15 cellular contexts compared by ENCODE assay signal in the genomic region with DNA sequence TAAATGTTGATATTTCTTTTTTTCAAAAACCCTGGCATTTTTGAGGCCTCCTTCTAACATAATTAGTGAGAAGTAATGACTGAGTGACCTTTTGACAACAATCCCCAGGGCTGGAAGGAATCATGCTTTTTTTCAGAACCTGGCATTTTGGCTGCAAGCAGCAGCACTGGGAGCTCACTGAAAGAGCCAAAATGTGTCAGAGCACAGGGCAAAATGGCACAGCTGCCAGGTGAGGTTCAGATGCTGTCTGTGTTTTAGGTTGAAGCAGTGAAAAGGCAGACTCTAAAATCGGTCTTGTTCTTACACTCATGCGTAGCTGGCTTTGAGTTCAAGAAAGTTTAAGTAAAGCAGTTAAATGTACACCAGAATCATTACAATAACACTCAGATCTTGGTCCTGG.
DNase-seq lines count a peak whose midpoint lies in the region; ATAC-seq, FAIRE-seq and TF ChIP-seq lines count a peak whose summit lies in the region.
"Had no signal": no experiment of that assay in that cellular context is flagged by ENCODE, and none has a peak within 500 bp of the region (broad histone marks: within the 10 kb centered on the region; RNA-seq: fewer than 3 reads in every experiment).

No MANE protein-coding gene starts in this region.

- BruUV-seq in HepG2 (replicated peaks; lab: Mats Ljungman, UMichigan) (no TSS peak), OCI-LY7 (replicated peaks; lab: Mats Ljungman, UMichigan) (no TSS peak)

- TF ChIP-seq RAD21 in HepG2 (CRISPR knock-in tag; IDR thresholded peaks at IDR 0.05), result no peak

- H3K4me1 ChIP-seq in HepG2 (ENCODE audit: insufficient read depth, low read length) (peaks cover 21% of the 10 kb centered on the region), right lobe of liver (peaks cover 0 to 16% (median 2%) of the 10 kb centered on the region in 4 donors), OCI-LY7 (ENCODE audit: insufficient read depth, low read length, poor library complexity, severe bottlenecking) (peaks cover 33% of the 10 kb centered on the region), esophagus muscularis mucosa (peaks cover 0 to 19% (median 16%) of the 10 kb centered on the region in 4 donors)
- H3K4me1 ChIP-seq: BE2C had no signal

- H3K4me2 ChIP-seq in HepG2 (ENCODE audit: low read depth, low read length) (no peak overlapping the region), OCI-LY7 (ENCODE audit: low read length) (no peak overlapping the region)
- H3K4me2 ChIP-seq: GM23338 had no signal

- H3K27me3 ChIP-seq in HepG2 (ENCODE audit: control insufficient read depth in 1 of 2, insufficient read depth in 2 of 2, low read length in 2 of 2) (no peaks in the 10 kb centered on the region), right lobe of liver (no peaks in the 10 kb centered on the region), esophagus muscularis mucosa (no peaks in the 10 kb centered on the region)
- H3K27me3 ChIP-seq: BE2C had no signal

- TF ChIP-seq POLR2A in HepG2 (IDR thresholded peaks at IDR 0.05; ENCODE audit: insufficient read depth in 1 of 2, low read depth in 2 of 2, low read length in 2 of 2), result no peak
- TF ChIP-seq POLR2A in right lobe of liver (IDR thresholded peaks at IDR 0.05), result no peak
- no peak for TF ChIP-seq POLR2A in esophagus muscularis mucosa (IDR thresholded peaks at IDR 0.05; ENCODE audit: low read depth)

- 61% methylated on average over 2 of the region's 2 CpGs for WGBS in HepG2 (ENCODE audit: low lambda C conversion rate)
- WGBS in right lobe of liver (ENCODE audit: insufficient coverage, low coverage, low lambda C conversion rate, missing lambda C conversion rate), result 88% methylated on average over 2 of the region's 2 CpGs
- 35% methylated on average over 2 of the region's 2 CpGs for WGBS in esophagus muscularis mucosa

- in situ Hi-C loops in HepG2 (cut with HindIII; ENCODE audit: extremely low pct_ligation_motif_present, low pct_unique_long_range_greater_than_20kb), result no loop called here

- H2AFZ ChIP-seq in HepG2 (ENCODE audit: low read length) (peak overlapping the region; percentile 58), OCI-LY7 (ENCODE audit: low read length) (peak overlapping the region; percentile 42; the same call in 1 of the 2 replicates)

- H3K27ac ChIP-seq in HepG2 (ENCODE audit: extremely low read length, insufficient read depth, low read length) (no peak overlapping the region), right lobe of liver (no peak overlapping the region), OCI-LY7 (ENCODE audit: low read depth, low read length, poor library complexity, severe bottlenecking) (no peak overlapping the region), esophagus muscularis mucosa (replicated peaks in 1 of 4) (peak overlapping the region in 3 of 4 donors; percentile 44 to 46 (median 46))
- H3K27ac ChIP-seq: C4-2B had no signal

- no peak for TF ChIP-seq EP300 in HepG2 (IDR thresholded peaks at IDR 0.05; ENCODE audit: low read depth in 2 of 2, low read length in 2 of 2)
- TF ChIP-seq EP300 in HepG2 (CRISPR knock-in tag; IDR thresholded peaks at IDR 0.05; ENCODE audit: borderline replicate concordance), result no peak
- no peak for TF ChIP-seq EP300 in esophagus muscularis mucosa (IDR thresholded peaks at IDR 0.05)

- no peak overlapping the region for H3K9ac ChIP-seq in HepG2 (ENCODE audit: insufficient read depth, low read depth, low read length)

- DNase-seq in HepG2 (ENCODE audit: low spot score) (no peak), right lobe of liver (no peak), OCI-LY7 (ENCODE audit: low spot score) (no peak), esophagus muscularis mucosa (ENCODE audit: extremely low spot score) (no peak), COR-L47 (lab: John Stamatoyannopoulos, UW) (no peak), GM19238 (ENCODE audit: insufficient read length, low spot score) (no peak)
- DNase-seq in activated CD8-positive, alpha-beta memory T cell treated with anti-CD3 and anti-CD28 coated beads, Interleukin-2, amount 50 U/mL, for 4 hours, result no peak
- DNase-seq: BE2C; CD4-positive, alpha-beta memory T cell; H9 had no signal

- TF ChIP-seq CTCF in HepG2 (CRISPR knock-in tag; IDR thresholded peaks at IDR 0.05) (no peak), right lobe of liver (IDR thresholded peaks at IDR 0.05) (no peak), OCI-LY7 (conservative IDR thresholded peaks at IDR 0.05; ENCODE audit: low read length) (no peak), esophagus muscularis mucosa (IDR thresholded peaks at IDR 0.05) (no peak)

- ATAC-seq in HepG2, result no peak
- no peak for ATAC-seq in right lobe of liver
- ATAC-seq: GM12878, GM23338 had no signal

- H4K20me1 ChIP-seq in HepG2 (ENCODE audit: insufficient read depth, low read length) (no peaks in the 10 kb centered on the region; the same call in 1 of the 2 replicates), OCI-LY7 (ENCODE audit: insufficient read depth, low read length) (no peaks in the 10 kb centered on the region)

- no peaks in the 10 kb centered on the region for H3K9me2 ChIP-seq in OCI-LY7 (ENCODE audit: insufficient read depth, low read length)

- CTCF ChIA-PET in HepG2 (lab: Yijun Ruan, JAX; ENCODE audit: low intra/inter-chr PET ratio, low total read pairs), result no interaction called here
- CTCF ChIA-PET in OCI-LY7 (lab: Charles Lee; ENCODE audit: unreplicated experiment), result no interaction called here

- no peaks in the 10 kb centered on the region for H3K36me3 ChIP-seq in HepG2 (replicated peaks in 1 of 2; ENCODE audit: control insufficient read depth in 1 of 2, insufficient read depth in 2 of 2, low read length in 2 of 2)
- no peaks in the 10 kb centered on the region for H3K36me3 ChIP-seq in right lobe of liver
- H3K36me3 ChIP-seq in OCI-LY7 (ENCODE audit: insufficient read depth, low read length), result no peaks in the 10 kb centered on the region
- no peaks in the 10 kb centered on the region for H3K36me3 ChIP-seq in esophagus muscularis mucosa
- H3K36me3 ChIP-seq: BE2C had no signal

- H3K4me3 ChIP-seq in HepG2 (replicated peaks in 1 of 3; ENCODE audit: insufficient read depth in 1 of 3, low read depth in 2 of 3, low read length in 3 of 3), result no peak overlapping the region
- no peak overlapping the region for H3K4me3 ChIP-seq in right lobe of liver
- H3K4me3 ChIP-seq in OCI-LY7 (ENCODE audit: low read depth, low read length, poor library complexity, severe bottlenecking), result no peak overlapping the region
- H3K4me3 ChIP-seq in esophagus muscularis mucosa, result no peak overlapping the region
- H3K4me3 ChIP-seq: GM12878, GM23338 had no signal

- H3K9me3 ChIP-seq in HepG2 (ENCODE audit: low read length) (no peaks in the 10 kb centered on the region), right lobe of liver (no peaks in the 10 kb centered on the region), OCI-LY7 (ENCODE audit: low read length) (no peaks in the 10 kb centered on the region), esophagus muscularis mucosa (no peaks in the 10 kb centered on the region)
- H3K9me3 ChIP-seq: BE2C had no signal

- no peak for FAIRE-seq in HepG2 (lab: Jason Lieb, UNC)
- FAIRE-seq: A204.1, GM12878, GM18507 had no signal

- H3K79me2 ChIP-seq in HepG2 (ENCODE audit: insufficient read depth, low read length) (no peaks in the 10 kb centered on the region), OCI-LY7 (ENCODE audit: insufficient read depth, low read depth, low read length) (no peaks in the 10 kb centered on the region)

- POLR2A ChIA-PET in HepG2 (lab: Yijun Ruan, JAX) (interaction anchor here (1.0 kb wide), 1 partner anchor 735 kb away, joined by 3 read pairs; no protein-coding TSS in a partner anchor), OCI-LY7 (lab: Charles Lee) (no interaction called here)

- intact Hi-C loops in HepG2 (cut with micrococcal nuclease; ENCODE audit: unreplicated experiment) (loop anchor here (10.0 kb wide), 1 partner anchor 729 kb away; no protein-coding TSS in a partner anchor), right lobe of liver (cut with DNase I) (no loop called here), OCI-LY7 (cut with micrococcal nuclease; ENCODE audit: unreplicated experiment) (loop anchor here (5.0 kb wide), 1 partner anchor 166 kb away; no protein-coding TSS in a partner anchor), esophagus muscularis mucosa (cut with DNase I) (loop anchor here (5.0 kb wide), 1 partner anchor 736 kb away; no protein-coding TSS in a partner anchor)

TF ChIP-seq in HepG2, 621 proteins besides CTCF, POLR2A, EP300 and RAD21:
- no peak for TF ChIP-seq ZMYM2 (CRISPR knock-in tag; IDR thresholded peaks at IDR 0.05)
- no peak for TF ChIP-seq MYNN (CRISPR knock-in tag; IDR thresholded peaks at IDR 0.05; ENCODE audit: low read depth)

Comparison
In these comparisons a context has a peak if more than half of its experiments do, and no peak if none do; other contexts are left out.
1. intact Hi-C loops: an anchor here in HepG2 (10.0 kb wide), OCI-LY7 (5.0 kb wide) and esophagus muscularis mucosa (5.0 kb wide); none called in right lobe of liver.
2. H3K27ac ChIP-seq: peak in esophagus muscularis mucosa (3 of 4); none in HepG2 (single experiment), right lobe of liver (0 of 3) and OCI-LY7 (single experiment).